ENCODE assay signal across 1 cellular context in genomic region chr1:36126797-36127500, GRCh38.
TF ChIP-seq lines count a peak whose summit lies in the region.

No MANE protein-coding gene starts in this region.

TF ChIP-seq in IMR-90, 13 proteins besides CTCF, POLR2A, EP300 and RAD21:
- TF ChIP-seq FOS (IDR thresholded peaks at IDR 0.05; ENCODE audit: low read depth, low read length) (no peak), SMC3 (IDR thresholded peaks at IDR 0.05; ENCODE audit: low read depth, low read length) (no peak), NFE2L2 (IDR thresholded peaks at IDR 0.05; ENCODE audit: low read depth, low read length) (no peak), MAZ (IDR thresholded peaks at IDR 0.05; ENCODE audit: borderline replicate concordance, low read depth, low read length) (no peak), RFX5 (IDR thresholded peaks at IDR 0.05; ENCODE audit: low read depth, low read length) (no peak), MAFK (IDR thresholded peaks at IDR 0.05; ENCODE audit: low read depth, low read length) (no peak), RCOR1 (IDR thresholded peaks at IDR 0.05; ENCODE audit: insufficient replicate concordance, low read length) (no peak), BHLHE40 (IDR thresholded peaks at IDR 0.05; ENCODE audit: low read depth, low read length) (no peak), CHD1 (IDR thresholded peaks at IDR 0.05; ENCODE audit: low read depth, low read length) (no peak)
- TF ChIP-seq, protein P1, sequence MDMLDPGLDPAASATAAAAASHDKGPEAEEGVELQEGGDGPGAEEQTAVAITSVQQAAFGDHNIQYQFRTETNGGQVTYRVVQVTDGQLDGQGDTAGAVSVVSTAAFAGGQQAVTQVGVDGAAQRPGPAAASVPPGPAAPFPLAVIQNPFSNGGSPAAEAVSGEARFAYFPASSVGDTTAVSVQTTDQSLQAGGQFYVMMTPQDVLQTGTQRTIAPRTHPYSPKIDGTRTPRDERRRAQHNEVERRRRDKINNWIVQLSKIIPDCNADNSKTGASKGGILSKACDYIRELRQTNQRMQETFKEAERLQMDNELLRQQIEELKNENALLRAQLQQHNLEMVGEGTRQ (IDR thresholded peaks at IDR 0.05; ENCODE audit: low read depth, low read length) = no peak
- TF ChIP-seq, protein P2, sequence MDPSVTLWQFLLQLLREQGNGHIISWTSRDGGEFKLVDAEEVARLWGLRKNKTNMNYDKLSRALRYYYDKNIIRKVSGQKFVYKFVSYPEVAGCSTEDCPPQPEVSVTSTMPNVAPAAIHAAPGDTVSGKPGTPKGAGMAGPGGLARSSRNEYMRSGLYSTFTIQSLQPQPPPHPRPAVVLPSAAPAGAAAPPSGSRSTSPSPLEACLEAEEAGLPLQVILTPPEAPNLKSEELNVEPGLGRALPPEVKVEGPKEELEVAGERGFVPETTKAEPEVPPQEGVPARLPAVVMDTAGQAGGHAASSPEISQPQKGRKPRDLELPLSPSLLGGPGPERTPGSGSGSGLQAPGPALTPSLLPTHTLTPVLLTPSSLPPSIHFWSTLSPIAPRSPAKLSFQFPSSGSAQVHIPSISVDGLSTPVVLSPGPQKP (IDR thresholded peaks at IDR 0.05; ENCODE audit: borderline replicate concordance, low read depth, low read length) = no peak
